In genomic region chr5:138575194-138576015, GRCh38 we compare ENCODE assay signal across 8 cellular contexts. TPM values are rescaled to one million over a fixed set of nuclear protein-coding genes. Genes with fewer than 3 reads are reported as not detected.
A peak's percentile ranks its signal among the peaks of the same experiment; 100 is the strongest.
DNase-seq lines count a peak whose midpoint lies in the region; ATAC-seq lines count a peak whose summit lies in the region.

Gene HSPA9, minus strand, starts transcription at chr5:138575401. Its CDS starts 83 bp downstream, at chr5:138575318.

- H3K4me1 Mint-ChIP-seq in IgD-negative memory B cell = peaks cover 13 to 31% (median 19%) of the 10 kb centered on the region in 3 donors

- DNase-seq in DMS 273 treated with DMSO at 0.1 percent for 48 hours (lab: John Stamatoyannopoulos, UW) (peak; percentile 99), OCI-M2 (lab: John Stamatoyannopoulos, UW; ENCODE audit: unreplicated experiment) (peak; percentile 85), activated T-cell treated with anti-CD3 and anti-CD28 coated beads for 4 hours (peak; percentile 95), epidermal melanocyte (ENCODE audit: insufficient read length, low spot score) (peak; percentile 96), middle frontal gyrus (ENCODE audit: extremely low spot score, low spot score) (peak; percentile 99)
- DNase-seq in stimulated activated CD8-positive, alpha-beta memory T cell treated with anti-CD3 and anti-CD28 coated beads, Interleukin-2, amount 100 ng/mL, for 48 hours (ENCODE audit: low read depth in 2 of 2) = peak; percentile 94 to 97

- no peaks in the 10 kb centered on the region for H3K36me3 Mint-ChIP-seq in IgD-negative memory B cell

- H3K9me3 Mint-ChIP-seq in IgD-negative memory B cell = no peaks in the 10 kb centered on the region

- peak; percentile 84 for ATAC-seq in GM21529 (IDR thresholded peaks at IDR 0.05; ENCODE audit: unreplicated experiment)

- H3K27me3 Mint-ChIP-seq in IgD-negative memory B cell = no peaks in the 10 kb centered on the region

- H3K4me3 Mint-ChIP-seq in IgD-negative memory B cell = peak within 1 kb of the TSS; percentile 94 to 97 (median 96)

- peak within 1 kb of the TSS; percentile 100 for H3K27ac Mint-ChIP-seq in IgD-negative memory B cell

RNA-seq across cellular contexts. Expression of gene HSPA9, which starts in this region (rescaled TPM):
- 126 TPM for polyA plus RNA-seq in IgD-negative memory B cell

Comparison
In these comparisons a context has a peak if more than half of its experiments do, and no peak if none do; other contexts are left out.
1. Peak in every context shown above with its lines: DNase-seq and ATAC-seq.